In genomic region chr5:158451203-158451982, GRCh38 we compare ENCODE assay signal across 12 cellular contexts.
DNase-seq lines count a peak whose midpoint lies in the region; ATAC-seq and TF ChIP-seq lines count a peak whose summit lies in the region.
"Had no signal": no experiment of that assay in that cellular context is flagged by ENCODE, and none has a peak within 500 bp of the region (broad histone marks: within the 10 kb centered on the region; RNA-seq: fewer than 3 reads in every experiment).

No MANE protein-coding gene starts in this region.

- H4K20me1 ChIP-seq in smooth muscle cell (ENCODE audit: low read depth) = no peaks in the 10 kb centered on the region

- no peaks in the 10 kb centered on the region for H3F3A ChIP-seq in smooth muscle cell (ENCODE audit: low read depth)

- H3K27me3 ChIP-seq in MG63 = no peaks in the 10 kb centered on the region
- H3K27me3 ChIP-seq in smooth muscle cell (ENCODE audit: low read depth) = no peaks in the 10 kb centered on the region
- H3K27me3 ChIP-seq: thyroid gland had no signal

- H3K27ac ChIP-seq in smooth muscle cell (ENCODE audit: low read depth) = no peak overlapping the region
- H3K27ac ChIP-seq: thyroid gland had no signal

- H3K4me2 ChIP-seq in smooth muscle cell = peak overlapping the region; percentile 19

- H3K36me3 ChIP-seq in MG63 (no peaks in the 10 kb centered on the region), smooth muscle cell (ENCODE audit: low read depth) (no peaks in the 10 kb centered on the region)
- H3K36me3 ChIP-seq: thyroid gland had no signal

- no peak for TF ChIP-seq CTCF in smooth muscle cell (IDR thresholded peaks at IDR 0.05; ENCODE audit: borderline replicate concordance, insufficient read depth, poor library complexity, severe bottlenecking)

- H3K9me3 ChIP-seq in MG63 = 0 out of 2 replicates have a peak, but pooled peaks cover 5% of the 10 kb centered on the region
- H3K9me3 ChIP-seq in smooth muscle cell (replicated peaks; ENCODE audit: low read depth) = no peaks in the 10 kb centered on the region
- H3K9me3 ChIP-seq: thyroid gland had no signal

- no peaks in the 10 kb centered on the region for H3K79me2 ChIP-seq in smooth muscle cell (ENCODE audit: low read depth)

- no peak overlapping the region for H2AFZ ChIP-seq in smooth muscle cell (ENCODE audit: low read depth)

- DNase-seq in MG63 = peak; percentile 75
- peak; percentile 20 for DNase-seq in brain pericyte (ENCODE audit: low read depth, low spot score)
- DNase-seq in left kidney (ENCODE audit: low read depth, low spot score) = peak; percentile 75
- no peak for DNase-seq in smooth muscle cell (lab: John Stamatoyannopoulos, UW; ENCODE audit: unreplicated experiment)
- no peak for DNase-seq in NCI-H1092 treated with DMSO at 0.1 percent for 48 hours (lab: John Stamatoyannopoulos, UW)
- no peak for DNase-seq in cerebellum (ENCODE audit: low spot score)
- no peak for DNase-seq in NCI-H146 (lab: John Stamatoyannopoulos, UW)
- DNase-seq: anterior cingulate cortex, NCI-H510A treated with DMSO at 0.1 percent for 48 hours, T-helper 1 cell had no signal

- H3K4me3 ChIP-seq in MG63 = no peak overlapping the region
- no peak overlapping the region for H3K4me3 ChIP-seq in smooth muscle cell
- H3K4me3 ChIP-seq: thyroid gland had no signal

- ATAC-seq in HG02798 (IDR thresholded peaks at IDR 0.05; ENCODE audit: poor library complexity, unreplicated experiment) = no peak

- no peak overlapping the region for H3K9ac ChIP-seq in smooth muscle cell (ENCODE audit: low read depth)

- no peaks in the 10 kb centered on the region for H3K4me1 ChIP-seq in smooth muscle cell (ENCODE audit: low read depth)
- H3K4me1 ChIP-seq: thyroid gland had no signal

- WGBS in smooth muscle cell (ENCODE audit: low lambda C conversion rate) = 76% methylated on average over 8 of the region's 8 CpGs

Comparison
In these comparisons a context has a peak if more than half of its experiments do, and no peak if none do; other contexts are left out.
1. DNase-seq: peak in MG63 (single experiment), brain pericyte (single experiment) and left kidney (single experiment); none in smooth muscle cell (single experiment), NCI-H1092 treated with DMSO at 0.1 percent for 48 hours (single experiment), cerebellum (single experiment) and NCI-H146 (single experiment).